ENCODE assay signal across 7 cellular contexts in the genomic region with DNA sequence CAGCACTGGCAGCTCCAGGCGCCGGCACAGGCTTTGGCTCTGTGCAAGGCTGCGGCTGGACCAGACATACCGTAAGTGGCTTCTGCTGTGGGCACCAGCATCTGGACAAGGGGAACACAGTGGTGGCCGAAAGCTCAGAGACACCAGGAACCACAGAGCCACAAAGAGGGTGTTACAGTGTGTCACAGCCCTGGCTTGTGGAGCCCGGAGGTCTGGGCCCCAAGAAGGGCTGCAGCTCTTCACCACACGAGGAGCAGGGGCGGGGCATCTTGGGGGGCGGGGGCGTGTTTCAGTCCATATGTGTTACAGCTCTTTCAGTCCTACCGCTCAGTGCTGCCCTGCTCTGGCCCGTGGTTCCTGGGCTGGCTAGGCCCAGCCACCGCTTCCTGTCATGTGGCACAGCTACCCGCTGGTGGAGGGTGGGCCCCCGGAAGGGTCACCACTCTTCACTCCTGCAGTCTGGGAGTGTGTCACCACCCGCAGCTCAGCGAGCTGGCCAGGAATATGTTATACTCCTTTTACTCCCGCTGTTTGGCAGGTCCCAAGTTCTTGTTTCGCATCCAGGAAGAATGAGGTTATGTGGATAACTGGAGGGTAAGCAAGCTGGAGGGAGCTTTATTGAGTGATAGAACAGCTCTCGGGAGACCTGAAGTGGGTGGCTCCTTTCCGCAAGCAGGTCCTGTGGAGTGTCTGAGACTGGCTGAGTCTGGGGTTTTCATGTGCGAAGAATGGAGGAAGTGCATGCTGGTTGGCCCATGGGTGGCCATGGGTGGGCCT.
DNase-seq lines count a peak whose midpoint lies in the region; ATAC-seq and TF ChIP-seq lines count a peak whose summit lies in the region.

No MANE protein-coding gene starts in this region.

- TF ChIP-seq CTCF in NB4 (IDR thresholded peaks at IDR 0.05; ENCODE audit: low read depth, low read length), result no peak

- peak; percentile 44 for ATAC-seq in GM21360 (IDR thresholded peaks at IDR 0.05; ENCODE audit: unreplicated experiment)
- ATAC-seq in HG03095 (IDR thresholded peaks at IDR 0.05; ENCODE audit: unreplicated experiment), result no peak

- peak; percentile 60 for DNase-seq in NB4 (ENCODE audit: low read depth)
- peak; percentile 37 for DNase-seq in activated naive CD4-positive, alpha-beta T cell treated with anti-CD3 and anti-CD28 coated beads, Interleukin-2, amount 50 U/mL, for 16 hours
- DNase-seq in hepatic stellate cell (ENCODE audit: low spot score), result peak; percentile 90
- DNase-seq in skeletal muscle cell (ENCODE audit: low read depth), result no peak
- no peak for DNase-seq in NCI-H748 treated with DMSO at 0.1 percent for 48 hours (lab: John Stamatoyannopoulos, UW)

- TF ChIP-seq POLR2A in NB4 (IDR thresholded peaks at IDR 0.05; ENCODE audit: extremely low read depth, insufficient read length), result no peak

- H3K4me3 ChIP-seq in NB4 (ENCODE audit: low read depth, low read length) (no peak overlapping the region), skeletal muscle cell (ENCODE audit: low read depth, low read length) (peak overlapping the region; percentile 15)

Comparison
In these comparisons a context has a peak if more than half of its experiments do, and no peak if none do; other contexts are left out.
1. DNase-seq: peak in NB4 (single experiment), activated naive CD4-positive, alpha-beta T cell treated with anti-CD3 and anti-CD28 coated beads, Interleukin-2, amount 50 U/mL, for 16 hours (single experiment) and hepatic stellate cell (single experiment); none in skeletal muscle cell (single experiment) and NCI-H748 treated with DMSO at 0.1 percent for 48 hours (single experiment).